ENCODE assay signal across 39 cellular contexts in genomic region chr4:141302926-141303325, GRCh38.
"Had no signal": no experiment of that assay in that cellular context is flagged by ENCODE, and none has a peak within 500 bp of the region (broad histone marks: within the 10 kb centered on the region; RNA-seq: fewer than 3 reads in every experiment).

No MANE protein-coding gene starts in this region.

- ATAC-seq: activated naive CD4-positive, alpha-beta T cell treated with anti-CD3 and anti-CD28 coated beads, Interleukin-2, amount 50 U/mL, for 72 hours; activated naive CD8-positive, alpha-beta T cell treated with anti-CD3 and anti-CD28 coated beads, Interleukin-2, amount 50 U/mL, for 24 hours; activated T-cell treated with anti-CD3 and anti-CD28 coated beads, Interleukin-2, amount 50 U/mL, for 4 hours; activated T-cell treated with anti-CD3 and anti-CD28 coated beads, Interleukin-2, amount 50 U/mL, for 72 hours; activated T-helper 17 cell treated with anti-CD3 and anti-CD28 coated beads, Interleukin-2, amount 50 U/mL, for 72 hours; body of pancreas had no signal

- H3K36me3 Mint-ChIP-seq: activated naive CD4-positive, alpha-beta T cell treated with anti-CD3 and anti-CD28 coated beads, Interleukin-2, amount 10 ng/mL, durations not matched to agents 7 days and 5 days; activated naive CD4-positive, alpha-beta T cell treated with anti-CD3 and anti-CD28 coated beads, Interleukin-2, amount 50 U/mL, for 24 hours; activated naive CD4-positive, alpha-beta T cell treated with anti-CD3 and anti-CD28 coated beads, Interleukin-2, amount 50 U/mL, for 72 hours; activated naive CD8-positive, alpha-beta T cell; activated naive CD8-positive, alpha-beta T cell treated with anti-CD3 and anti-CD28 coated beads for 36 hours; activated naive CD8-positive, alpha-beta T cell treated with anti-CD3 and anti-CD28 coated beads, Interleukin-2, amount 10 ng/mL, durations not matched to agents 7 days and 5 days; brain had no signal

- H3K9me3 Mint-ChIP-seq: activated naive CD4-positive, alpha-beta T cell treated with anti-CD3 and anti-CD28 coated beads for 36 hours; activated naive CD4-positive, alpha-beta T cell treated with anti-CD3 and anti-CD28 coated beads, Interleukin-2, amount 10 ng/mL, durations not matched to agents 7 days and 5 days; activated naive CD4-positive, alpha-beta T cell treated with anti-CD3 and anti-CD28 coated beads, Interleukin-2, amount 50 U/mL, for 24 hours; activated naive CD4-positive, alpha-beta T cell treated with anti-CD3 and anti-CD28 coated beads, Interleukin-2, amount 50 U/mL, for 72 hours; activated naive CD8-positive, alpha-beta T cell treated with anti-CD3 and anti-CD28 coated beads for 36 hours; activated naive CD8-positive, alpha-beta T cell treated with anti-CD3 and anti-CD28 coated beads, Interleukin-2, amount 10 ng/mL, durations not matched to agents 7 days and 5 days; activated naive CD8-positive, alpha-beta T cell treated with anti-CD3 and anti-CD28 coated beads, Interleukin-2, amount 50 U/mL, for 24 hours; activated T-cell treated with anti-CD3 and anti-CD28 coated beads, Interleukin-2, amount 50 U/mL, for 24 hours; activated T-cell treated with anti-CD3 and anti-CD28 coated beads, Interleukin-2, amount 50 U/mL, for 4 hours; activated T-cell treated with anti-CD3 and anti-CD28 coated beads, Interleukin-2, amount 50 U/mL, for 72 hours; activated T-helper 1 cell treated with anti-CD3 and anti-CD28 coated beads, Interleukin-12 subunit alpha, Interleukin-12 subunit beta, Interleukin-2, Interleukin-4 antibody, amounts not matched to agents 30 ng/mL and 10 ng/mL and 1 ng/mL, durations not matched to agents 14 hours and 24 hours and 36 hours; activated T-helper 17 cell treated with anti-CD3 and anti-CD28 coated beads, Interleukin-2, amount 50 U/mL, for 72 hours; activated T-helper 2 cell treated with anti-CD3 and anti-CD28 coated beads, Interferon-gamma antibody, Interleukin-2, Interleukin-4, amounts not matched to agents 10 μg/mL and 5 μg/mL and 100 μg/mL, durations not matched to agents 14 hours and 24 hours and 36 hours; brain; central memory CD8-positive, alpha-beta T cell had no signal

- H3K27ac ChIP-seq: adrenal gland, ascending aorta, body of pancreas, brain microvascular endothelial cell, breast epithelium, cardiac muscle cell had no signal

- H3K4me1 Mint-ChIP-seq: activated naive CD4-positive, alpha-beta T cell treated with anti-CD3 and anti-CD28 coated beads, Interleukin-2, amount 50 U/mL, for 24 hours; activated T-helper 17 cell treated with anti-CD3 and anti-CD28 coated beads, Interleukin-2, amount 50 U/mL, for 72 hours had no signal

- H3K27ac Mint-ChIP-seq: activated naive CD4-positive, alpha-beta T cell treated with anti-CD3 and anti-CD28 coated beads for 36 hours; activated naive CD4-positive, alpha-beta T cell treated with anti-CD3 and anti-CD28 coated beads, Interleukin-2, amount 10 ng/mL, durations not matched to agents 7 days and 5 days; activated naive CD4-positive, alpha-beta T cell treated with anti-CD3 and anti-CD28 coated beads, Interleukin-2, amount 50 U/mL, for 24 hours; activated naive CD4-positive, alpha-beta T cell treated with anti-CD3 and anti-CD28 coated beads, Interleukin-2, amount 50 U/mL, for 72 hours; activated naive CD8-positive, alpha-beta T cell; activated naive CD8-positive, alpha-beta T cell treated with anti-CD3 and anti-CD28 coated beads for 36 hours; activated naive CD8-positive, alpha-beta T cell treated with anti-CD3 and anti-CD28 coated beads, Interleukin-2, amount 10 ng/mL, durations not matched to agents 7 days and 5 days; activated naive CD8-positive, alpha-beta T cell treated with anti-CD3 and anti-CD28 coated beads, Interleukin-2, amount 50 U/mL, for 24 hours; activated T-cell treated with anti-CD3 and anti-CD28 coated beads, Interleukin-2, amount 50 U/mL, for 24 hours; activated T-cell treated with anti-CD3 and anti-CD28 coated beads, Interleukin-2, amount 50 U/mL, for 72 hours; activated T-helper 1 cell treated with anti-CD3 and anti-CD28 coated beads, Interleukin-12 subunit alpha, Interleukin-12 subunit beta, Interleukin-2, Interleukin-4 antibody, amounts not matched to agents 30 ng/mL and 10 ng/mL and 1 ng/mL, durations not matched to agents 14 hours and 24 hours and 36 hours; activated T-helper 17 cell treated with anti-CD3 and anti-CD28 coated beads, Interleukin-2, amount 50 U/mL, for 72 hours; activated T-helper 2 cell treated with anti-CD3 and anti-CD28 coated beads, Interferon-gamma antibody, Interleukin-2, Interleukin-4, amounts not matched to agents 10 μg/mL and 5 μg/mL and 100 μg/mL, durations not matched to agents 14 hours and 24 hours and 36 hours; brain had no signal

- DNase-seq: activated effector memory CD4-positive, alpha-beta T cell treated with anti-CD3 and anti-CD28 coated beads, Interleukin-2, amount 50 U/mL, for 16 hours; activated effector memory CD4-positive, alpha-beta T cell treated with Interleukin-2 at 50 U/mL for 16 hours; activated gamma-delta T cell; activated gamma-delta T cell treated with Interleukin-2 at 50 U/mL for 16 hours; activated naive CD4-positive, alpha-beta T cell; activated naive CD4-positive, alpha-beta T cell treated with anti-CD3 and anti-CD28 coated beads for 36 hours; activated naive CD4-positive, alpha-beta T cell treated with anti-CD3 and anti-CD28 coated beads, Interleukin-2, amount 10 ng/mL, durations not matched to agents 7 days and 5 days; activated naive CD4-positive, alpha-beta T cell treated with anti-CD3 and anti-CD28 coated beads, Interleukin-2, amount 50 U/mL, for 16 hours; activated naive CD4-positive, alpha-beta T cell treated with Interleukin-2 at 50 U/mL for 16 hours; activated naive CD8-positive, alpha-beta T cell treated with anti-CD3 and anti-CD28 coated beads for 36 hours; activated naive CD8-positive, alpha-beta T cell treated with anti-CD3 and anti-CD28 coated beads, Interleukin-2, amount 10 ng/mL, durations not matched to agents 7 days and 5 days; activated naive CD8-positive, alpha-beta T cell treated with anti-CD3 and anti-CD28 coated beads, Interleukin-2, amount 50 U/mL, for 24 hours; activated T-cell treated with anti-CD3 and anti-CD28 coated beads for 4 hours; activated T-cell treated with anti-CD3 and anti-CD28 coated beads, Interleukin-2, amount 50 U/mL, for 1 hour; activated T-cell treated with anti-CD3 and anti-CD28 coated beads, Interleukin-2, amount 50 U/mL, for 24 hours; activated T-cell treated with anti-CD3 and anti-CD28 coated beads, Interleukin-2, amount 50 U/mL, for 4 hours; activated T-cell treated with anti-CD3 and anti-CD28 coated beads, Interleukin-2, amount 50 U/mL, for 48 hours; activated T-cell treated with anti-CD3 and anti-CD28 coated beads, Interleukin-2, amount 50 U/mL, for 72 hours; adrenal gland; amniotic stem cell; amygdala; anterior cingulate cortex; aorta; body of pancreas; brain microvascular endothelial cell; caudate nucleus; central memory CD4-positive, alpha-beta T cell; cerebellar nuclear complex had no signal

- H3K9me3 ChIP-seq: adrenal gland, ascending aorta, body of pancreas, breast epithelium had no signal

- H3K36me3 ChIP-seq: adrenal gland, ascending aorta, brain microvascular endothelial cell, breast epithelium, cardiac muscle cell had no signal

- H3K4me3 ChIP-seq: adrenal gland, ascending aorta, body of pancreas, breast epithelium, cardiac muscle cell had no signal

- H3K4me1 ChIP-seq: adrenal gland, ascending aorta, body of pancreas, breast epithelium had no signal

- H3K4me3 Mint-ChIP-seq: activated naive CD4-positive, alpha-beta T cell treated with anti-CD3 and anti-CD28 coated beads for 36 hours; activated naive CD4-positive, alpha-beta T cell treated with anti-CD3 and anti-CD28 coated beads, Interleukin-2, amount 10 ng/mL, durations not matched to agents 7 days and 5 days; activated naive CD4-positive, alpha-beta T cell treated with anti-CD3 and anti-CD28 coated beads, Interleukin-2, amount 50 U/mL, for 24 hours; activated naive CD8-positive, alpha-beta T cell; activated naive CD8-positive, alpha-beta T cell treated with anti-CD3 and anti-CD28 coated beads for 36 hours; activated naive CD8-positive, alpha-beta T cell treated with anti-CD3 and anti-CD28 coated beads, Interleukin-2, amount 10 ng/mL, durations not matched to agents 7 days and 5 days; activated naive CD8-positive, alpha-beta T cell treated with anti-CD3 and anti-CD28 coated beads, Interleukin-2, amount 50 U/mL, for 24 hours; activated T-cell treated with anti-CD3 and anti-CD28 coated beads, Interleukin-2, amount 50 U/mL, for 24 hours; activated T-cell treated with anti-CD3 and anti-CD28 coated beads, Interleukin-2, amount 50 U/mL, for 4 hours; activated T-cell treated with anti-CD3 and anti-CD28 coated beads, Interleukin-2, amount 50 U/mL, for 72 hours; activated T-helper 1 cell treated with anti-CD3 and anti-CD28 coated beads, Interleukin-12 subunit alpha, Interleukin-12 subunit beta, Interleukin-2, Interleukin-4 antibody, amounts not matched to agents 30 ng/mL and 10 ng/mL and 1 ng/mL, durations not matched to agents 14 hours and 24 hours and 36 hours; activated T-helper 17 cell treated with anti-CD3 and anti-CD28 coated beads, Interleukin-2, amount 50 U/mL, for 72 hours; brain; central memory CD8-positive, alpha-beta T cell had no signal

- H3K27me3 ChIP-seq: adrenal gland, ascending aorta, body of pancreas, brain microvascular endothelial cell, breast epithelium, cardiac muscle cell had no signal

- H3K27me3 Mint-ChIP-seq: brain had no signal
